ENCODE assay signal across 21 cellular contexts in genomic region chr6:27742833-27743573, GRCh38.
"Had no signal": no experiment of that assay in that cellular context is flagged by ENCODE, and none has a peak within 500 bp of the region (broad histone marks: within the 10 kb centered on the region; RNA-seq: fewer than 3 reads in every experiment).

No MANE protein-coding gene starts in this region.

- H3K4me1 Mint-ChIP-seq: activated T-helper 17 cell treated with anti-CD3 and anti-CD28 coated beads, Interleukin-2, amount 50 U/mL, for 72 hours had no signal

- H3K4me1 ChIP-seq: ascending aorta, lower lobe of right lung, upper lobe of left lung had no signal

- H3K4me3 ChIP-seq: ascending aorta, lower lobe of right lung, spleen, upper lobe of left lung had no signal

- H3K9me3 Mint-ChIP-seq: activated naive CD4-positive, alpha-beta T cell treated with anti-CD3 and anti-CD28 coated beads, Interleukin-2, amount 50 U/mL, for 72 hours; activated T-cell treated with anti-CD3 and anti-CD28 coated beads, Interleukin-2, amount 50 U/mL, for 24 hours; activated T-helper 17 cell treated with anti-CD3 and anti-CD28 coated beads, Interleukin-2, amount 50 U/mL, for 72 hours had no signal

- H3K9me3 ChIP-seq: ascending aorta, lower lobe of right lung, spleen, upper lobe of left lung had no signal

- H3K27me3 ChIP-seq: ascending aorta, upper lobe of left lung had no signal

- DNase-seq: activated CD4-positive, alpha-beta T cell treated with anti-CD3 and anti-CD28 coated beads, Interleukin-2, amount 50 U/mL, for 1 hour; activated CD8-positive, alpha-beta T cell treated with anti-CD3 and anti-CD28 coated beads, Interleukin-2, amount 10 ng/mL, durations not matched to agents 7 days and 5 days; activated T-cell treated with anti-CD3 and anti-CD28 coated beads, Interleukin-2, amount 50 U/mL, for 24 hours; brain microvascular endothelial cell; central memory CD4-positive, alpha-beta T cell; dermis blood vessel endothelial cell; effector CD8-positive, alpha-beta T cell; erythroblast; foreskin fibroblast; kidney; lower lobe of right lung; naive thymus-derived CD4-positive, alpha-beta T cell; spleen; stimulated activated CD4-positive, alpha-beta T cell treated with anti-CD3 and anti-CD28 coated beads, Interleukin-4, amount 100 ng/mL, for 24 hours; stimulated activated naive CD8-positive, alpha-beta T cell treated with anti-CD3 and anti-CD28 coated beads, Interleukin-15, Interleukin-2, amounts not matched to agents 100 U/mL and 50 U/mL, for 24 hours; upper lobe of left lung had no signal

- H3K27ac Mint-ChIP-seq: activated CD8-positive, alpha-beta T cell treated with anti-CD3 and anti-CD28 coated beads, Interleukin-2, amount 10 ng/mL, durations not matched to agents 7 days and 5 days; activated naive CD4-positive, alpha-beta T cell treated with anti-CD3 and anti-CD28 coated beads, Interleukin-2, amount 50 U/mL, for 72 hours; activated T-cell treated with anti-CD3 and anti-CD28 coated beads, Interleukin-2, amount 50 U/mL, for 24 hours; activated T-helper 17 cell treated with anti-CD3 and anti-CD28 coated beads, Interleukin-2, amount 50 U/mL, for 72 hours; naive thymus-derived CD4-positive, alpha-beta T cell; progenitor cell of endocrine pancreas had no signal

- H3K27ac ChIP-seq: ascending aorta, brain microvascular endothelial cell, lower lobe of right lung, spleen, upper lobe of left lung had no signal

- H3K36me3 ChIP-seq: ascending aorta, brain microvascular endothelial cell, lower lobe of right lung, spleen, upper lobe of left lung had no signal

- ATAC-seq: activated CD4-positive, CD25-positive, alpha-beta regulatory T cell treated with anti-CD3 and anti-CD28 coated beads, Interleukin-2, amount 50 U/mL, for 24 hours; activated CD8-positive, alpha-beta T cell treated with anti-CD3 and anti-CD28 coated beads, Interleukin-2, amount 10 ng/mL, durations not matched to agents 7 days and 5 days; activated naive CD4-positive, alpha-beta T cell treated with anti-CD3 and anti-CD28 coated beads, Interleukin-2, amount 50 U/mL, for 72 hours; activated T-helper 17 cell treated with anti-CD3 and anti-CD28 coated beads, Interleukin-2, amount 50 U/mL, for 72 hours; lower lobe of right lung; naive thymus-derived CD4-positive, alpha-beta T cell; stimulated activated naive CD8-positive, alpha-beta T cell treated with anti-CD3 and anti-CD28 coated beads, Interleukin-15, Interleukin-2, amounts not matched to agents 100 U/mL and 50 U/mL, for 24 hours had no signal

- H3K4me3 Mint-ChIP-seq: activated CD8-positive, alpha-beta T cell treated with anti-CD3 and anti-CD28 coated beads, Interleukin-2, amount 10 ng/mL, durations not matched to agents 7 days and 5 days; activated T-cell treated with anti-CD3 and anti-CD28 coated beads, Interleukin-2, amount 50 U/mL, for 24 hours; activated T-helper 17 cell treated with anti-CD3 and anti-CD28 coated beads, Interleukin-2, amount 50 U/mL, for 72 hours had no signal
